Comparison of ENCODE assay signal across 1 cellular context in the genomic region with DNA sequence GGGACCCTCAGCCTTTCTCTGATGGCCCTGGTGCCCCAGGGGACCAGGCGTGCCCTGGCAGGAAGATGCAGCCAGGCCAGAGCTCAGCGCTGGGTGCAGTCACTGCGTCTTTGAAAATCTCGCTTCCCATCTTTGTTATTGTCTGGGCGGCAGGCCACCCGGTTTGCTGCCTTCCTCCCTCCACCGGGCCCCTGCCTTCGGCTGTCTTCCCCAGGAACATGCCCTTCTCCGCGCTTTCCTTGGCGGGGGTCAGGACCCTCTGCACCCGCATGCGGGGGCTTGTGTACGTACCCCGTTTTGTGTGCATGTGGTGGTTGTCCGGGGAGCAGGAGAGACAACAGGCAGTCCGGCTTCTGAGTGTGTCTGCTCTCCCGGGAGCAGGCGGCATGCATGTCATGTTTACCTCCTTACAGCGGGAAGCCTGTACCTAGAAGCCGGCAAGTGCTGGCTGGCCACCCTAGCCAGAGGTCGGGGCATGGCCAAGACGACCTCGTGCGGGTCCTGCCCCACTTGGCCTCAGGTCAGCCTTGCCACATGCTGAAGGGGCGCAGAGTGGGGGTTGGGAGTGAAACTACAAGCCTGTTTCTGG.
TF ChIP-seq lines count a peak whose summit lies in the region.

No MANE protein-coding gene starts in this region.

TF ChIP-seq in GM23338, 12 proteins besides CTCF, POLR2A, EP300 and RAD21 (continued from another document):
- TF ChIP-seq NANOG (IDR thresholded peaks at IDR 0.05; ENCODE audit: borderline replicate concordance): no peak
- no peak for TF ChIP-seq POLR2AphosphoS5 (IDR thresholded peaks at IDR 0.05; ENCODE audit: low read depth)
- no peak for TF ChIP-seq JUNB (IDR thresholded peaks at IDR 0.05; ENCODE audit: unreplicated experiment)
- TF ChIP-seq, protein P1, sequence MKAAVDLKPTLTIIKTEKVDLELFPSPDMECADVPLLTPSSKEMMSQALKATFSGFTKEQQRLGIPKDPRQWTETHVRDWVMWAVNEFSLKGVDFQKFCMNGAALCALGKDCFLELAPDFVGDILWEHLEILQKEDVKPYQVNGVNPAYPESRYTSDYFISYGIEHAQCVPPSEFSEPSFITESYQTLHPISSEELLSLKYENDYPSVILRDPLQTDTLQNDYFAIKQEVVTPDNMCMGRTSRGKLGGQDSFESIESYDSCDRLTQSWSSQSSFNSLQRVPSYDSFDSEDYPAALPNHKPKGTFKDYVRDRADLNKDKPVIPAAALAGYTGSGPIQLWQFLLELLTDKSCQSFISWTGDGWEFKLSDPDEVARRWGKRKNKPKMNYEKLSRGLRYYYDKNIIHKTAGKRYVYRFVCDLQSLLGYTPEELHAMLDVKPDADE (IDR thresholded peaks at IDR 0.05): no peak
- no peak for TF ChIP-seq ZNF114 (CRISPR knock-in tag; IDR thresholded peaks at IDR 0.05)
- TF ChIP-seq CREB1 (CRISPR knock-in tag; IDR thresholded peaks at IDR 0.05; ENCODE audit: low read depth): no peak
- TF ChIP-seq, protein P2, sequence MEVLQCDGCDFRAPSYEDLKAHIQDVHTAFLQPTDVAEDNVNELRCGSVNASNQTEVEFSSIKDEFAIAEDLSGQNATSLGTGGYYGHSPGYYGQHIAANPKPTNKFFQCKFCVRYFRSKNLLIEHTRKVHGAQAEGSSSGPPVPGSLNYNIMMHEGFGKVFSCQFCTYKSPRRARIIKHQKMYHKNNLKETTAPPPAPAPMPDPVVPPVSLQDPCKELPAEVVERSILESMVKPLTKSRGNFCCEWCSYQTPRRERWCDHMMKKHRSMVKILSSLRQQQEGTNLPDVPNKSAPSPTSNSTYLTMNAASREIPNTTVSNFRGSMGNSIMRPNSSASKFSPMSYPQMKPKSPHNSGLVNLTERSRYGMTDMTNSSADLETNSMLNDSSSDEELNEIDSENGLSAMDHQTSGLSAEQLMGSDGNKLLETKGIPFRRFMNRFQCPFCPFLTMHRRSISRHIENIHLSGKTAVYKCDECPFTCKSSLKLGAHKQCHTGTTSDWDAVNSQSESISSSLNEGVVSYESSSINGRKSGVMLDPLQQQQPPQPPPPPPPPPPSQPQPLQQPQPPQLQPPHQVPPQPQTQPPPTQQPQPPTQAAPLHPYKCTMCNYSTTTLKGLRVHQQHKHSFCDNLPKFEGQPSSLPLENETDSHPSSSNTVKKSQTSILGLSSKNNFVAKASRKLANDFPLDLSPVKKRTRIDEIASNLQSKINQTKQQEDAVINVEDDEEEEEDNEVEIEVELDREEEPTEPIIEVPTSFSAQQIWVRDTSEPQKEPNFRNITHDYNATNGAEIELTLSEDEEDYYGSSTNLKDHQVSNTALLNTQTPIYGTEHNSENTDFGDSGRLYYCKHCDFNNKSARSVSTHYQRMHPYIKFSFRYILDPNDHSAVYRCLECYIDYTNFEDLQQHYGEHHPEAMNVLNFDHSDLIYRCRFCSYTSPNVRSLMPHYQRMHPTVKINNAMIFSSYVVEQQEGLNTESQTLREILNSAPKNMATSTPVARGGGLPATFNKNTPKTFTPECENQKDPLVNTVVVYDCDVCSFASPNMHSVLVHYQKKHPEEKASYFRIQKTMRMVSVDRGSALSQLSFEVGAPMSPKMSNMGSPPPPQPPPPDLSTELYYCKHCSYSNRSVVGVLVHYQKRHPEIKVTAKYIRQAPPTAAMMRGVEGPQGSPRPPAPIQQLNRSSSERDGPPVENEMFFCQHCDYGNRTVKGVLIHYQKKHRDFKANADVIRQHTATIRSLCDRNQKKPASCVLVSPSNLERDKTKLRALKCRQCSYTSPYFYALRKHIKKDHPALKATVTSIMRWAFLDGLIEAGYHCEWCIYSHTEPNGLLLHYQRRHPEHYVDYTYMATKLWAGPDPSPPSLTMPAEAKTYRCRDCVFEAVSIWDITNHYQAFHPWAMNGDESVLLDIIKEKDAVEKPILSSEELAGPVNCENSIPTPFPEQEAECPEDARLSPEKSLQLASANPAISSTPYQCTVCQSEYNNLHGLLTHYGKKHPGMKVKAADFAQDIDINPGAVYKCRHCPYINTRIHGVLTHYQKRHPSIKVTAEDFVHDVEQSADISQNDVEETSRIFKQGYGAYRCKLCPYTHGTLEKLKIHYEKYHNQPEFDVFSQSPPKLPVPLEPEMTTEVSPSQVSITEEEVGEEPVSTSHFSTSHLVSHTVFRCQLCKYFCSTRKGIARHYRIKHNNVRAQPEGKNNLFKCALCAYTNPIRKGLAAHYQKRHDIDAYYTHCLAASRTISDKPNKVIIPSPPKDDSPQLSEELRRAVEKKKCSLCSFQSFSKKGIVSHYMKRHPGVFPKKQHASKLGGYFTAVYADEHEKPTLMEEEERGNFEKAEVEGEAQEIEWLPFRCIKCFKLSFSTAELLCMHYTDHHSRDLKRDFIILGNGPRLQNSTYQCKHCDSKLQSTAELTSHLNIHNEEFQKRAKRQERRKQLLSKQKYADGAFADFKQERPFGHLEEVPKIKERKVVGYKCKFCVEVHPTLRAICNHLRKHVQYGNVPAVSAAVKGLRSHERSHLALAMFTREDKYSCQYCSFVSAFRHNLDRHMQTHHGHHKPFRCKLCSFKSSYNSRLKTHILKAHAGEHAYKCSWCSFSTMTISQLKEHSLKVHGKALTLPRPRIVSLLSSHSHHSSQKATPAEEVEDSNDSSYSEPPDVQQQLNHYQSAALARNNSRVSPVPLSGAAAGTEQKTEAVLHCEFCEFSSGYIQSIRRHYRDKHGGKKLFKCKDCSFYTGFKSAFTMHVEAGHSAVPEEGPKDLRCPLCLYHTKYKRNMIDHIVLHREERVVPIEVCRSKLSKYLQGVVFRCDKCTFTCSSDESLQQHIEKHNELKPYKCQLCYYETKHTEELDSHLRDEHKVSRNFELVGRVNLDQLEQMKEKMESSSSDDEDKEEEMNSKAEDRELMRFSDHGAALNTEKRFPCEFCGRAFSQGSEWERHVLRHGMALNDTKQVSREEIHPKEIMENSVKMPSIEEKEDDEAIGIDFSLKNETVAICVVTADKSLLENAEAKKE (CRISPR knock-in tag; IDR thresholded peaks at IDR 0.05): no peak
- TF ChIP-seq, protein P3, sequence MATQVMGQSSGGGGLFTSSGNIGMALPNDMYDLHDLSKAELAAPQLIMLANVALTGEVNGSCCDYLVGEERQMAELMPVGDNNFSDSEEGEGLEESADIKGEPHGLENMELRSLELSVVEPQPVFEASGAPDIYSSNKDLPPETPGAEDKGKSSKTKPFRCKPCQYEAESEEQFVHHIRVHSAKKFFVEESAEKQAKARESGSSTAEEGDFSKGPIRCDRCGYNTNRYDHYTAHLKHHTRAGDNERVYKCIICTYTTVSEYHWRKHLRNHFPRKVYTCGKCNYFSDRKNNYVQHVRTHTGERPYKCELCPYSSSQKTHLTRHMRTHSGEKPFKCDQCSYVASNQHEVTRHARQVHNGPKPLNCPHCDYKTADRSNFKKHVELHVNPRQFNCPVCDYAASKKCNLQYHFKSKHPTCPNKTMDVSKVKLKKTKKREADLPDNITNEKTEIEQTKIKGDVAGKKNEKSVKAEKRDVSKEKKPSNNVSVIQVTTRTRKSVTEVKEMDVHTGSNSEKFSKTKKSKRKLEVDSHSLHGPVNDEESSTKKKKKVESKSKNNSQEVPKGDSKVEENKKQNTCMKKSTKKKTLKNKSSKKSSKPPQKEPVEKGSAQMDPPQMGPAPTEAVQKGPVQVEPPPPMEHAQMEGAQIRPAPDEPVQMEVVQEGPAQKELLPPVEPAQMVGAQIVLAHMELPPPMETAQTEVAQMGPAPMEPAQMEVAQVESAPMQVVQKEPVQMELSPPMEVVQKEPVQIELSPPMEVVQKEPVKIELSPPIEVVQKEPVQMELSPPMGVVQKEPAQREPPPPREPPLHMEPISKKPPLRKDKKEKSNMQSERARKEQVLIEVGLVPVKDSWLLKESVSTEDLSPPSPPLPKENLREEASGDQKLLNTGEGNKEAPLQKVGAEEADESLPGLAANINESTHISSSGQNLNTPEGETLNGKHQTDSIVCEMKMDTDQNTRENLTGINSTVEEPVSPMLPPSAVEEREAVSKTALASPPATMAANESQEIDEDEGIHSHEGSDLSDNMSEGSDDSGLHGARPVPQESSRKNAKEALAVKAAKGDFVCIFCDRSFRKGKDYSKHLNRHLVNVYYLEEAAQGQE (IDR thresholded peaks at IDR 0.05; ENCODE audit: unreplicated experiment): no peak
- no peak for TF ChIP-seq STAT1 (IDR thresholded peaks at IDR 0.05; ENCODE audit: unreplicated experiment)
TF ChIP-seq in GM23338: peak in this region for 0.
